ENCODE assay signal across 10 cellular contexts in the genomic region with DNA sequence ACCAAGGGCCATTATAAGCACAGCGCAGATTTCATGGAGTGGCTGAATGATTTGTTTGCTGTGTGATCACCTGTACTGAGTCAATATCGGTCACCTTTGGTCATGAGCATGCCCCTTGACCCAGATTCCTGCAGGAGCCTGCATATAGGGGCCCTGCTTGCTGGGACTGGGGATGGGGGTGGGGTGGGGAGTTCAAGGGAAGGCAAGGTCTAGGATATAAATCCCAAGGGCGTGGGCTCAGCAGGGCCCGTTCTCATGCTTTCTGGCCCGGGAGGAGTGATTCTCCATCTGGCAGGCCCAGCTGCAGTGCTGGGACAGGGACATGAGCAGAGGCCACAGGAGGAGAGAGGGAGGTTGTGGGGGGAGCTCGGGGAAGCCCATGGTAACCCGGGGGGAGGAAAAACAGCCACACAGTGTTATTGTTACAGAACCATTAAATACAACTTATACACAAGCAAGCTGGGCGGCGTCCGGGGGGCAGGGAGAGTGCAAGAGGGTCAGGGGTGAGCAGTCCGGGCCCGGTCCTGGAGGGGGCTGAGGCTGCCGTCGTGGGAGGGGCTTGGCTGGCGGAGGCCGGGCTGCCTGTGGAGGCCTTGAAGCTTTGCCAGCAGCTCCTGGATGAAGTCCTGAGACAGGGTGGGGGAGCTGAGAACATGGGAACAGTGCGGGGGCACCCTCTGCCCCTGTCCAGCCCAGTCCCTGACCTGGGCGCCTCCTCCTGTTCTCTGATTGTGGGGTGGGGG. TPM values are rescaled to one million over a fixed set of nuclear protein-coding genes. Genes with fewer than 3 reads are reported as not detected.
DNase-seq lines count a peak whose midpoint lies in the region; ATAC-seq and TF ChIP-seq lines count a peak whose summit lies in the region.
"Had no signal": no experiment of that assay in that cellular context is flagged by ENCODE, and none has a peak within 500 bp of the region (broad histone marks: within the 10 kb centered on the region; RNA-seq: fewer than 3 reads in every experiment).

No MANE protein-coding gene starts in this region.

- no TSS peak for BruUV-seq in Calu3 (replicated peaks; lab: Mats Ljungman, UMichigan)

- no peaks in the 10 kb centered on the region for H3K9me3 Mint-ChIP-seq in Calu3 (ENCODE audit: low read depth, unreplicated experiment)

- no peak overlapping the region for H3K4me3 Mint-ChIP-seq in Calu3 (ENCODE audit: low read depth, unreplicated experiment)

- H2AFZ ChIP-seq in GM23248: peak overlapping the region; percentile 85

- DNase-seq in GM23248 (peak; percentile 28), astrocyte of the hippocampus (ENCODE audit: low read depth, low spot score) (peak; percentile 68), hypothalamus (lab: John Stamatoyannopoulos, UW) (peak in 48 of 51 donors; percentile 21 to 92 (median 64)), psoas muscle (peak; percentile 58 to 77), Calu3 (no peak), KG1 (lab: John Stamatoyannopoulos, UW) (no peak), T-helper 9 cell (no peak)
- DNase-seq: stimulated activated CD4-positive, alpha-beta T cell treated with anti-CD3 and anti-CD28 coated beads, Interleukin-4, amount 100 ng/mL, for 4 hours had no signal

- no peaks in the 10 kb centered on the region for H3K27me3 ChIP-seq in GM23248 (replicated peaks; ENCODE audit: insufficient read depth)
- H3K27me3 ChIP-seq in psoas muscle (ENCODE audit: insufficient read depth in 3 of 3, low read length in 2 of 3): peaks cover 0 to 26% (median 6%) of the 10 kb centered on the region in 3 donors

- no peak overlapping the region for H3K27ac Mint-ChIP-seq in Calu3 (ENCODE audit: unreplicated experiment)

- peak overlapping the region; percentile 11; the same call in 1 of the 2 replicates for H3K9ac ChIP-seq in GM23248

- no peaks in the 10 kb centered on the region for H3K79me2 ChIP-seq in GM23248 (ENCODE audit: insufficient read depth)

- H3K27ac ChIP-seq in GM23248 (no peak overlapping the region), psoas muscle (peak overlapping the region; percentile 74)

- in situ Hi-C loops in GM23248 (cut with MboI): loop anchor here (5.0 kb wide), 1 partner anchor 81 kb away; no protein-coding TSS in a partner anchor

- 30 to 34% methylated on average over 17 to 18 of the region's 18 CpGs for WGBS in GM23248 (ENCODE audit: low coverage in 1 of 2, low lambda C conversion rate in 2 of 2, missing lambda C conversion rate in 2 of 2), 2 experiments
- WGBS in psoas muscle, 3 donors: 24 to 27% (median 27%) methylated on average over 17 to 18 of the region's 18 CpGs

- H3K9me3 ChIP-seq in GM23248 (ENCODE audit: low read depth) (no peaks in the 10 kb centered on the region), psoas muscle (no peaks in the 10 kb centered on the region)

- intact Hi-C loops in psoas muscle (cut with DNase I) (no loop called here), Calu3 (cut with micrococcal nuclease; ENCODE audit: unreplicated experiment) (no loop called here)

- H3K4me2 ChIP-seq in GM23248 (ENCODE audit: unreplicated experiment): peak overlapping the region; percentile 38

- peaks cover 15% of the 10 kb centered on the region for H3K4me1 ChIP-seq in GM23248 (ENCODE audit: insufficient read depth)
- no peaks in the 10 kb centered on the region for H3K4me1 ChIP-seq in psoas muscle

- H3K4me3 ChIP-seq in GM23248 (peak overlapping the region; percentile 4; the same call in 1 of the 2 replicates), psoas muscle (peak overlapping the region; percentile 61)

- no peaks in the 10 kb centered on the region for H4K20me1 ChIP-seq in GM23248 (ENCODE audit: insufficient read depth)

- H3K4me1 Mint-ChIP-seq in Calu3 (ENCODE audit: low read depth, unreplicated experiment): peaks cover 28% of the 10 kb centered on the region

- peaks cover 4% of the 10 kb centered on the region for H3K36me3 Mint-ChIP-seq in Calu3 (ENCODE audit: insufficient read depth, unreplicated experiment)

- ATAC-seq in psoas muscle (peak; percentile 41 to 60 (median 48)), GM19455 (IDR thresholded peaks at IDR 0.05; ENCODE audit: unreplicated experiment) (no peak)

- peaks cover 7% of the 10 kb centered on the region; the same call in 1 of the 2 replicates for H3F3A ChIP-seq in GM23248 (ENCODE audit: insufficient read depth)

- TF ChIP-seq CTCF in psoas muscle (IDR thresholded peaks at IDR 0.05) (no peak), Calu3 (IDR thresholded peaks at IDR 0.05; ENCODE audit: unreplicated experiment) (no peak)

- H3K36me3 ChIP-seq in GM23248 (ENCODE audit: low read depth) (no peaks in the 10 kb centered on the region), psoas muscle (ENCODE audit: insufficient read depth in 1 of 2, low read depth in 1 of 2) (no peaks in the 10 kb centered on the region)

- peaks cover under 1% of the 10 kb centered on the region for H3K27me3 Mint-ChIP-seq in Calu3 (ENCODE audit: unreplicated experiment)

- H3K9me2 ChIP-seq in GM23248 (ENCODE audit: insufficient read depth): no peaks in the 10 kb centered on the region

- CTCF ChIA-PET in Calu3 (lab: Charles Lee): interaction anchor here (0.9 kb wide), 1 partner anchor 17 kb away, joined by 3 read pairs; no protein-coding TSS in a partner anchor

RNA-seq across cellular contexts. Expression of a gene that starts 5.2 kb away (rescaled TPM):
- total RNA-seq in GM23248 (2014; rRNA removed; shearing (Covaris generic)): 0.65 TPM in 1 of 2 replicates, not detected in the other
- 4.0 and 5.3 TPM in 2 replicates for polyA plus RNA-seq in GM23248 (2016; fragmentation: Nextera tagmentation; extraction: Ambion mirVana)
- total RNA-seq in psoas muscle: 10 to 100 TPM in 3 of 4 donors, 1 to 10 TPM in 1; 9.2 to 17.0 (median 11.3) TPM
- 10 to 100 TPM in 2 of 3 donors, 1 to 10 TPM in 1; 9.9 to 18.7 (median 12.1) TPM for polyA plus RNA-seq in psoas muscle
- total RNA-seq in Calu3 (2022): 0.88 and 2.4 TPM in 2 replicates
- total RNA-seq: Daoy had no signal

RNA-seq across cellular contexts. Expression of a gene that starts 13.4 kb away (rescaled TPM):
- 3.2 and 9.5 TPM in 2 replicates for total RNA-seq in GM23248 (2014; rRNA removed; shearing (Covaris generic))
- polyA plus RNA-seq in GM23248 (2016; fragmentation: Nextera tagmentation; extraction: Ambion mirVana) (9.3 and 9.8 TPM in 2 replicates), psoas muscle (1 to 10 TPM in 1 of 3 donors, under 1 TPM in 2; 0.49 to 1.1 (median 0.59) TPM)
- total RNA-seq in psoas muscle (1 to 10 TPM in 2 of 4 donors, under 1 TPM in 2; 0.95 to 2.2 (median 1.2) TPM), Calu3 (2022) (1,023 and 1,082 TPM in 2 replicates)

RNA-seq across cellular contexts. Expression of a gene that starts 27.0 kb away (rescaled TPM):
- 2.4 and 5.2 TPM in 2 replicates for total RNA-seq in GM23248 (2014; rRNA removed; shearing (Covaris generic))
- polyA plus RNA-seq in GM23248 (2016; fragmentation: Nextera tagmentation; extraction: Ambion mirVana) (1.5 and 2.3 TPM in 2 replicates), psoas muscle (under 1 TPM; 0.07 to 0.17 (median 0.16) TPM)
- total RNA-seq in psoas muscle (not detected), Calu3 (2022) (1.0 and 1.5 TPM in 2 replicates)

RNA-seq across cellular contexts. Expression of a gene that starts 53.1 kb away (rescaled TPM):
- not detected in 2 replicates for total RNA-seq in GM23248 (2014; rRNA removed; shearing (Covaris generic))
- polyA plus RNA-seq in GM23248 (2016; fragmentation: Nextera tagmentation; extraction: Ambion mirVana) (not detected in 2 replicates), psoas muscle (1 to 10 TPM; 3.7 to 7.1 (median 6.5) TPM)
- total RNA-seq in psoas muscle (1 to 10 TPM in 2 of 4 donors, not detected in 2; 3.4 to 3.7 TPM), Calu3 (2022) (189 and 234 TPM in 2 replicates)

Comparison
In these comparisons a context has a peak if more than half of its experiments do, and no peak if none do; other contexts are left out.
1. DNase-seq: peak in GM23248 (single experiment), astrocyte of the hippocampus (single experiment), hypothalamus (48 of 51) and psoas muscle (2 of 2); none in Calu3 (single experiment), KG1 (single experiment) and T-helper 9 cell (single experiment).
2. RNA of a gene that starts 13.4 kb away (total RNA-seq): 1,023 to 1,082 TPM in Calu3; 3.2 to 9.5 TPM in GM23248 and 0.95 to 2.2 TPM in psoas muscle; every median in the first group is over 10 times any median in the second.